Comparison of ENCODE assay signal across 24 cellular contexts in genomic region chrX:38342853-38343778, GRCh38. TPM values are rescaled to one million over a fixed set of nuclear protein-coding genes. Genes with fewer than 3 reads are reported as not detected.
DNase-seq lines count a peak whose midpoint lies in the region; ATAC-seq, FAIRE-seq and TF ChIP-seq lines count a peak whose summit lies in the region.
"Had no signal": no experiment of that assay in that cellular context is flagged by ENCODE, and none has a peak within 500 bp of the region (broad histone marks: within the 10 kb centered on the region; RNA-seq: fewer than 3 reads in every experiment).

No MANE protein-coding gene starts in this region.

- H3K27ac ChIP-seq in liver (ENCODE audit: low read depth in 1 of 2, low read length in 2 of 2) (peak overlapping the region; percentile 66 to 69), small intestine (ENCODE audit: low read depth in 1 of 2, low read length in 1 of 2) (peak overlapping the region; percentile 81), spleen (no peak overlapping the region)
- H3K27ac ChIP-seq: SJCRH30 had no signal

- intact Hi-C loops in spleen (cut with DNase I; ENCODE audit: low total_unique reads) = no loop called here

- no peak for ATAC-seq in stimulated activated memory B cell treated with anti-CD40 and anti-IgM and Interleukin-4, amounts not matched to agents 10 μg/mL and 1 μg/mL and 100 μg/mL, for 72 hours
- ATAC-seq: CD8-positive, alpha-beta T cell had no signal

- no peaks in the 10 kb centered on the region for H3K27me3 Mint-ChIP-seq in stimulated activated memory B cell treated with anti-CD40 and anti-IgM and Interleukin-4, amounts not matched to agents 10 μg/mL and 1 μg/mL and 100 μg/mL, for 72 hours

- peak overlapping the region; percentile 57 for H3K4me2 ChIP-seq in Loucy (ENCODE audit: low read depth, low read length, poor library complexity, severe bottlenecking)

- DNase-seq in DMS53 (lab: John Stamatoyannopoulos, UW) (peak; percentile 49), small intestine (peak; percentile 96), spleen (no peak), NCI-H748 treated with DMSO at 0.1 percent for 48 hours (lab: John Stamatoyannopoulos, UW) (no peak), NCI-H82 (lab: John Stamatoyannopoulos, UW) (no peak)
- DNase-seq: AML-193; C1 segment of cervical spinal cord; CD8-positive, alpha-beta T cell; KBM-7; NCI-H1092 treated with DMSO at 0.1 percent for 48 hours; NCI-H1436 treated with DMSO at 0.1 percent for 48 hours; NCI-H1930; NCI-H2227 treated with DMSO at 0.1 percent for 48 hours; NCI-H510A treated with DMSO at 0.1 percent for 48 hours; OCI-M1; SJCRH30 had no signal

- H3K9me3 ChIP-seq in Loucy (ENCODE audit: insufficient read depth, low read depth, low read length) (no peaks in the 10 kb centered on the region), liver (ENCODE audit: control insufficient read depth in 4 of 4, low read length in 3 of 4) (no peaks in the 10 kb centered on the region), small intestine (ENCODE audit: control insufficient read depth, low read depth) (no peaks in the 10 kb centered on the region), spleen (no peaks in the 10 kb centered on the region)
- H3K9me3 ChIP-seq: SJCRH30 had no signal

- TF ChIP-seq POLR2A in spleen (IDR thresholded peaks at IDR 0.05) = no peak

- peak in 1 of 2 donors; percentile 18 for TF ChIP-seq RAD21 in liver (IDR thresholded peaks at IDR 0.05)

- TF ChIP-seq CTCF in Loucy (conservative IDR thresholded peaks at IDR 0.05; ENCODE audit: low read length) (no peak), liver (IDR thresholded peaks at IDR 0.05; ENCODE audit: low read depth, low read length, missing input control) (no peak), spleen (IDR thresholded peaks at IDR 0.05 in 8 of 11, conservative IDR thresholded peaks at IDR 0.05 in 3 of 11) (no peak)

- H4K20me1 ChIP-seq in Loucy (ENCODE audit: insufficient read depth, low read length, poor library complexity, severe bottlenecking) = no peaks in the 10 kb centered on the region

- H3K4me1 Mint-ChIP-seq in stimulated activated memory B cell treated with anti-CD40 and anti-IgM and Interleukin-4, amounts not matched to agents 10 μg/mL and 1 μg/mL and 100 μg/mL, for 72 hours = no peaks in the 10 kb centered on the region

- H3K9me3 Mint-ChIP-seq in stimulated activated memory B cell treated with anti-CD40 and anti-IgM and Interleukin-4, amounts not matched to agents 10 μg/mL and 1 μg/mL and 100 μg/mL, for 72 hours = no peaks in the 10 kb centered on the region
- H3K9me3 Mint-ChIP-seq: CD8-positive, alpha-beta T cell had no signal

- no peaks in the 10 kb centered on the region for H3K9me2 ChIP-seq in Loucy (replicated peaks; ENCODE audit: low read depth, low read length)

- H3K9ac ChIP-seq in Loucy (ENCODE audit: low read depth, low read length, poor library complexity, severe bottlenecking) (peak overlapping the region; percentile 65), liver (ENCODE audit: low read depth in 1 of 2, low read length in 2 of 2) (no peak overlapping the region)

- H3K36me3 Mint-ChIP-seq in stimulated activated memory B cell treated with anti-CD40 and anti-IgM and Interleukin-4, amounts not matched to agents 10 μg/mL and 1 μg/mL and 100 μg/mL, for 72 hours = no peaks in the 10 kb centered on the region
- H3K36me3 Mint-ChIP-seq: CD8-positive, alpha-beta T cell had no signal

- FAIRE-seq in small intestine (lab: Jason Lieb, UNC) = no peak
- FAIRE-seq: GM19239, H54, RCC 7860 had no signal

- no peaks in the 10 kb centered on the region for H3K27me3 ChIP-seq in Loucy (ENCODE audit: insufficient read depth, low read length, poor library complexity, severe bottlenecking)
- no peaks in the 10 kb centered on the region for H3K27me3 ChIP-seq in liver (ENCODE audit: control insufficient read depth in 4 of 4, insufficient read depth in 4 of 4, low read length in 3 of 4)
- H3K27me3 ChIP-seq in small intestine (ENCODE audit: control insufficient read depth in 2 of 2, insufficient read depth in 2 of 2, low read length in 2 of 2) = no peaks in the 10 kb centered on the region
- peaks cover 0 to 17% (median 0%) of the 10 kb centered on the region in 7 donors for H3K27me3 ChIP-seq in spleen (replicated peaks in 1 of 7)
- H3K27me3 ChIP-seq: SJCRH30 had no signal

- H3K4me3 ChIP-seq in Loucy (ENCODE audit: low read length, poor library complexity, severe bottlenecking) (no peak overlapping the region), liver (ENCODE audit: low read depth in 1 of 3, low read length in 3 of 3) (no peak overlapping the region), small intestine (ENCODE audit: low read depth in 1 of 2, low read length in 2 of 2) (no peak overlapping the region), spleen (no peak overlapping the region)
- H3K4me3 ChIP-seq: SJCRH30 had no signal

- H2AFZ ChIP-seq in Loucy (ENCODE audit: low read length) = no peak overlapping the region

- H3K27ac Mint-ChIP-seq in stimulated activated memory B cell treated with anti-CD40 and anti-IgM and Interleukin-4, amounts not matched to agents 10 μg/mL and 1 μg/mL and 100 μg/mL, for 72 hours = no peak overlapping the region
- H3K27ac Mint-ChIP-seq: CD8-positive, alpha-beta T cell had no signal

- 33% methylated on average over 2 of the region's 2 CpGs for WGBS in liver
- 9 to 51% (median 12%) methylated on average over 2 of the region's 2 CpGs for WGBS in small intestine, 3 donors
- 46 to 78% (median 74%) methylated on average over 2 of the region's 2 CpGs for WGBS in spleen, 5 donors

- H3K4me3 Mint-ChIP-seq in stimulated activated memory B cell treated with anti-CD40 and anti-IgM and Interleukin-4, amounts not matched to agents 10 μg/mL and 1 μg/mL and 100 μg/mL, for 72 hours = no peak overlapping the region
- H3K4me3 Mint-ChIP-seq: CD8-positive, alpha-beta T cell had no signal

- H3K4me1 ChIP-seq in Loucy (ENCODE audit: insufficient read depth, low read length, poor library complexity, severe bottlenecking) (peaks cover 70% of the 10 kb centered on the region), liver (ENCODE audit: control insufficient read depth in 4 of 4, insufficient read depth in 4 of 4, low read length in 3 of 4) (peaks cover 0 to 24% (median 15%) of the 10 kb centered on the region in 4 donors), small intestine (ENCODE audit: control insufficient read depth in 2 of 2, insufficient read depth in 1 of 2, low read depth in 1 of 2, low read length in 1 of 2) (no peaks in the 10 kb centered on the region), spleen (peaks cover 0 to 4% (median 0%) of the 10 kb centered on the region in 6 donors)
- H3K4me1 ChIP-seq: SJCRH30 had no signal

- peaks cover 9% of the 10 kb centered on the region; the same call in 1 of the 2 replicates for H3K79me2 ChIP-seq in Loucy (ENCODE audit: insufficient read depth, low read length)

- no peaks in the 10 kb centered on the region for H3K36me3 ChIP-seq in Loucy (ENCODE audit: insufficient read depth, low read length)
- H3K36me3 ChIP-seq in liver (ENCODE audit: control insufficient read depth in 4 of 4, insufficient read depth in 3 of 4, low read depth in 1 of 4, low read length in 3 of 4) = no peaks in the 10 kb centered on the region
- H3K36me3 ChIP-seq in small intestine (ENCODE audit: control insufficient read depth in 2 of 2, insufficient read depth in 2 of 2, low read length in 2 of 2) = no peaks in the 10 kb centered on the region
- H3K36me3 ChIP-seq in spleen = no peaks in the 10 kb centered on the region
- H3K36me3 ChIP-seq: SJCRH30 had no signal

- peaks cover 4% of the 10 kb centered on the region; the same call in 1 of the 2 replicates for H3F3A ChIP-seq in Loucy (ENCODE audit: low read depth)

TF ChIP-seq in liver, 16 proteins besides CTCF, POLR2A, EP300 and RAD21 (continues in another document):
- TF ChIP-seq MAX (IDR thresholded peaks at IDR 0.05) (peak; percentile 42), HNF4A (conservative IDR thresholded peaks at IDR 0.05) (peak; percentile 90 to 92), REST (IDR thresholded peaks at IDR 0.05) (no peak), TAF1 (conservative IDR thresholded peaks at IDR 0.05) (no peak)

RNA-seq across cellular contexts. Expression of gene OTC, which starts 9.3 kb away (rescaled TPM):
- total RNA-seq in liver = 10 to 100 TPM; 46.3 to 67.9 TPM
- 10 to 100 TPM; 41.5 to 72.1 TPM for polyA plus RNA-seq in liver
- 100 to 1,000 TPM in 1 of 3 donors, 10 to 100 TPM in 2; 65.4 to 130 (median 75.6) TPM for polyA plus RNA-seq in small intestine
- not detected for total RNA-seq in spleen
- under 1 TPM in 2 of 3 donors, not detected in 1; 0.05 to 0.06 TPM for polyA plus RNA-seq in spleen
- total RNA-seq: A172; CD8-positive, alpha-beta T cell; SJCRH30 had no signal
- polyA plus RNA-seq: AG04450 had no signal

RNA-seq across cellular contexts. Expression of gene RPGR, which starts 15.8 kb away (rescaled TPM):
- total RNA-seq in liver = 1 to 10 TPM; 3.8 to 7.2 TPM
- polyA plus RNA-seq in liver = 1 to 10 TPM; 1.7 to 3.2 TPM
- 10 to 100 TPM in 1 of 3 donors, 1 to 10 TPM in 2; 2.9 to 14.2 (median 5.7) TPM for polyA plus RNA-seq in small intestine
- 10 to 100 TPM; 10.5 to 34.5 (median 14.0) TPM for total RNA-seq in spleen
- polyA plus RNA-seq in spleen = 10 to 100 TPM in 1 of 3 donors, 1 to 10 TPM in 2; 5.9 to 11.0 (median 8.7) TPM

Comparison
In these comparisons a context has a peak if more than half of its experiments do, and no peak if none do; other contexts are left out.
1. DNase-seq: peak in DMS53 (single experiment) and small intestine (single experiment); none in spleen (single experiment), NCI-H748 treated with DMSO at 0.1 percent for 48 hours (single experiment) and NCI-H82 (single experiment).
2. H3K27ac ChIP-seq: peak in liver (2 of 2) and small intestine (2 of 2); none in spleen (0 of 8).
3. RNA of gene OTC, which starts 9.3 kb away (polyA plus RNA-seq): 65.4 to 130 TPM in small intestine and 41.5 to 72.1 TPM in liver; 0.05 to 0.06 TPM in spleen; every median in the first group is over 10 times any median in the second.